In genomic region chr7:5282464-5283316, GRCh38 we compare ENCODE assay signal across 8 cellular contexts. TPM values are rescaled to one million over a fixed set of nuclear protein-coding genes. Genes with fewer than 3 reads are reported as not detected.
A peak's percentile ranks its signal among the peaks of the same experiment; 100 is the strongest.
DNase-seq lines count a peak whose midpoint lies in the region; ATAC-seq and TF ChIP-seq lines count a peak whose summit lies in the region.

Gene SLC29A4, plus strand, starts transcription at chr7:5282943. Its CDS starts 4,874 bp downstream, at chr7:5287817.

- H3K9ac ChIP-seq in neural progenitor cell, result no peak within 1 kb of the TSS

- peaks cover 25% of the 10 kb centered on the region for H4K20me1 ChIP-seq in neural progenitor cell (ENCODE audit: low read depth)

- H2AFZ ChIP-seq in neural progenitor cell (replicated peaks), result no peak within 1 kb of the TSS

- H3K27ac Mint-ChIP-seq in activated CD8-positive, alpha-beta memory T cell treated with anti-CD3 and anti-CD28 coated beads, Interleukin-2, amount 10 ng/mL, durations not matched to agents 7 days and 5 days, result no peak within 1 kb of the TSS
- no peak within 1 kb of the TSS for H3K27ac Mint-ChIP-seq in neural progenitor cell

- H3K27ac ChIP-seq in SJSA1, result no peak within 1 kb of the TSS
- no peak within 1 kb of the TSS for H3K27ac ChIP-seq in esophagus squamous epithelium
- no peak within 1 kb of the TSS for H3K27ac ChIP-seq in neural progenitor cell

- intact Hi-C loops in esophagus squamous epithelium (cut with DNase I), result no loop called here

- H3K27me3 Mint-ChIP-seq in activated CD8-positive, alpha-beta memory T cell treated with anti-CD3 and anti-CD28 coated beads, Interleukin-2, amount 10 ng/mL, durations not matched to agents 7 days and 5 days, result peaks cover 16% of the 10 kb centered on the region
- H3K27me3 Mint-ChIP-seq in neural progenitor cell (ENCODE audit: insufficient read depth, low read depth), result no peaks in the 10 kb centered on the region

- H3K36me3 Mint-ChIP-seq in activated CD8-positive, alpha-beta memory T cell treated with anti-CD3 and anti-CD28 coated beads, Interleukin-2, amount 10 ng/mL, durations not matched to agents 7 days and 5 days, result no peaks in the 10 kb centered on the region
- no peaks in the 10 kb centered on the region for H3K36me3 Mint-ChIP-seq in neural progenitor cell

- peak within 1 kb of the TSS; percentile 94 for H3K4me2 ChIP-seq in neural progenitor cell

- no peaks in the 10 kb centered on the region for H3K9me3 ChIP-seq in SJSA1 (replicated peaks)
- H3K9me3 ChIP-seq in esophagus squamous epithelium, result no peaks in the 10 kb centered on the region
- no peaks in the 10 kb centered on the region for H3K9me3 ChIP-seq in neural progenitor cell (ENCODE audit: low read depth)

- no peak within 1 kb of the TSS for H3K4me3 Mint-ChIP-seq in activated CD8-positive, alpha-beta memory T cell treated with anti-CD3 and anti-CD28 coated beads, Interleukin-2, amount 10 ng/mL, durations not matched to agents 7 days and 5 days
- H3K4me3 Mint-ChIP-seq in neural progenitor cell, result peak within 1 kb of the TSS; percentile 78

- H3K4me3 ChIP-seq in SJSA1 (peak within 1 kb of the TSS; percentile 32), esophagus squamous epithelium (peak within 1 kb of the TSS; percentile 31 to 65 (median 48)), neural progenitor cell (peak within 1 kb of the TSS; percentile 67)

- no peaks in the 10 kb centered on the region for H3K9me3 Mint-ChIP-seq in activated CD8-positive, alpha-beta memory T cell treated with anti-CD3 and anti-CD28 coated beads, Interleukin-2, amount 10 ng/mL, durations not matched to agents 7 days and 5 days (ENCODE audit: low read depth)
- H3K9me3 Mint-ChIP-seq in neural progenitor cell, result peaks cover 2% of the 10 kb centered on the region

- H3K4me1 Mint-ChIP-seq in activated CD8-positive, alpha-beta memory T cell treated with anti-CD3 and anti-CD28 coated beads, Interleukin-2, amount 10 ng/mL, durations not matched to agents 7 days and 5 days, result no peaks in the 10 kb centered on the region
- peaks cover 7% of the 10 kb centered on the region for H3K4me1 Mint-ChIP-seq in neural progenitor cell

- peaks cover 4% of the 10 kb centered on the region for H3F3A ChIP-seq in neural progenitor cell (ENCODE audit: low read depth)

- 0% methylated on average over 3 to 8 of the region's 69 CpGs for WGBS in esophagus squamous epithelium, 2 donors

- no peaks in the 10 kb centered on the region for H3K27me3 ChIP-seq in SJSA1 (replicated peaks)
- H3K27me3 ChIP-seq in esophagus squamous epithelium, result peaks cover 0 to 41% (median 0%) of the 10 kb centered on the region in 4 donors
- peaks cover 29% of the 10 kb centered on the region for H3K27me3 ChIP-seq in neural progenitor cell

- H3K36me3 ChIP-seq in SJSA1 (no peaks in the 10 kb centered on the region), esophagus squamous epithelium (no peaks in the 10 kb centered on the region), neural progenitor cell (no peaks in the 10 kb centered on the region)

- CTCF ChIA-PET in activated CD8-positive, alpha-beta memory T cell treated with anti-CD3 and anti-CD28 coated beads, Interleukin-2, amount 10 ng/mL, durations not matched to agents 7 days and 5 days (lab: Charles Lee), result no interaction called here

- H3K4me1 ChIP-seq in SJSA1 (replicated peaks) (peaks cover 9% of the 10 kb centered on the region), esophagus squamous epithelium (peaks cover 6 to 16% (median 10%) of the 10 kb centered on the region in 3 donors), neural progenitor cell (no peaks in the 10 kb centered on the region)

- DNase-seq in activated CD8-positive, alpha-beta memory T cell treated with anti-CD3 and anti-CD28 coated beads, Interleukin-2, amount 10 ng/mL, durations not matched to agents 7 days and 5 days, result no peak
- DNase-seq in activated CD8-positive, alpha-beta memory T cell treated with anti-CD3 and anti-CD28 coated beads for 24 hours, result no peak
- DNase-seq in SJSA1 (ENCODE audit: low read depth in 1 of 2, low spot score in 2 of 2), result no peak
- no peak for DNase-seq in esophagus squamous epithelium (lab: John Stamatoyannopoulos, UW)
- peak; percentile 62 for DNase-seq in neural progenitor cell (ENCODE audit: low spot score)
- no peak for DNase-seq in SIG-M5 treated with dmso at 0.1 percent for 504 hours (lab: John Stamatoyannopoulos, UW; ENCODE audit: unreplicated experiment)
- no peak for DNase-seq in SHP77 treated with DMSO at 0.1 percent for 48 hours (lab: John Stamatoyannopoulos, UW)

- TF ChIP-seq POLR2A in esophagus squamous epithelium (IDR thresholded peaks at IDR 0.05), result no peak

- H3K79me2 ChIP-seq in neural progenitor cell (ENCODE audit: low read depth), result no peaks in the 10 kb centered on the region

- TF ChIP-seq CTCF in esophagus squamous epithelium (IDR thresholded peaks at IDR 0.05) (no peak), neural progenitor cell (IDR thresholded peaks at IDR 0.05) (no peak)

- peak; percentile 73 for ATAC-seq in activated CD8-positive, alpha-beta memory T cell treated with anti-CD3 and anti-CD28 coated beads, Interleukin-2, amount 10 ng/mL, durations not matched to agents 7 days and 5 days
- no peak for ATAC-seq in HG03159 (IDR thresholded peaks at IDR 0.05; ENCODE audit: unreplicated experiment)

RNA-seq across cellular contexts. Expression of gene SLC29A4, which starts in this region (rescaled TPM):
- under 1 TPM; 0.26 to 0.76 TPM for total RNA-seq in activated CD8-positive, alpha-beta memory T cell treated with anti-CD3 and anti-CD28 coated beads, Interleukin-2, amount 10 ng/mL, durations not matched to agents 7 days and 5 days
- 8.1 and 8.7 TPM in 2 replicates for total RNA-seq in SJSA1 (2014; rRNA removed; shearing (Covaris generic))
- total RNA-seq in esophagus squamous epithelium, result under 1 TPM in 3 of 4 donors, not detected in 1; 0.44 to 0.57 (median 0.53) TPM
- total RNA-seq in neural progenitor cell (ENCODE audit: low replicate concordance), result 7.3 and 20.8 TPM in 2 replicates

Comparison
In these comparisons a context has a peak if more than half of its experiments do, and no peak if none do; other contexts are left out.
1. Peak in ATAC-seq in activated CD8-positive, alpha-beta memory T cell treated with anti-CD3 and anti-CD28 coated beads, Interleukin-2, amount 10 ng/mL, durations not matched to agents 7 days and 5 days; RNA of the gene not detected or under 1 TPM.